Comparison of ENCODE assay signal across 9 cellular contexts in the genomic region with DNA sequence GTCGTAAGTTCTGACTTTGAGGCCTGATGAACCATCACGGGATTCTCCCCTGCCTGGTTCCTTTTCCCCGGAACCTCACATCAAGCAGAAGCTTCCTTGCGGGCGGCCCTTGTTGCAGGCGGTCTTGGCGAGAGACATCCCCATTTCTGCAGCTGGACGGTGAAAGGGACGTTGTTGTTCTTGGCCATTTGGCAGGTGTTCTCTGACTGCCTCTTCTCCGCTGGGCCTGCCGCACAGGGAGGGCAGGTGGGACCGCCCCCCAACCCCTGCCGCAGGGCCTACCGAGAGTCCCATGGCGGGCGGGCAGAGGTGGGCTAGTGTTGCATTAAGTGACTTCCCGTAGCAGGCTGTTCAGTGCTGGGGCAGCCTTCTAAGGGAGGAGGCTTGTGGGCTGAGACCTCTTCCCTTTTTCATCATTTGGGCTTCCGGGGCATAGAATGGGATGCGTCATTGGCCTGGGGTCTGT. TPM values are rescaled to one million over a fixed set of nuclear protein-coding genes. Genes with fewer than 3 reads are reported as not detected.
DNase-seq lines count a peak whose midpoint lies in the region; ATAC-seq, FAIRE-seq and TF ChIP-seq lines count a peak whose summit lies in the region.
"Had no signal": no experiment of that assay in that cellular context is flagged by ENCODE, and none has a peak within 500 bp of the region (broad histone marks: within the 10 kb centered on the region; RNA-seq: fewer than 3 reads in every experiment).

No MANE protein-coding gene starts in this region.

- in situ Hi-C loops in GM18951 (cut with MboI; ENCODE audit: low sequenced_read_pairs, unreplicated experiment) = no loop called here

- no peaks in the 10 kb centered on the region for H4K20me1 ChIP-seq in OCI-LY1 (ENCODE audit: insufficient read depth, low read length)

- intact Hi-C loops in dorsolateral prefrontal cortex (cut with DNase I) = no loop called here

- peak overlapping the region; percentile 67 for H3K27ac ChIP-seq in OCI-LY1 (ENCODE audit: low read depth, low read length, poor library complexity, severe bottlenecking)
- H3K27ac ChIP-seq in dorsolateral prefrontal cortex = peak overlapping the region in 48 of 59 donors; percentile 0 to 80 (median 60)
- H3K27ac ChIP-seq in small intestine (ENCODE audit: low read depth in 1 of 2, low read length in 1 of 2) = peak overlapping the region; percentile 6 to 85
- no peak overlapping the region for H3K27ac ChIP-seq in trophoblast cell (ENCODE audit: low read depth, low read length)

- H3K23ac ChIP-seq in trophoblast cell (ENCODE audit: low read length) = no peak overlapping the region

- no peak overlapping the region for H3K18ac ChIP-seq in trophoblast cell (ENCODE audit: low read length)

- H3K36me3 ChIP-seq in OCI-LY1 (ENCODE audit: insufficient read depth, low read length) (no peaks in the 10 kb centered on the region), small intestine (ENCODE audit: control insufficient read depth in 2 of 2, insufficient read depth in 2 of 2, low read length in 2 of 2) (no peaks in the 10 kb centered on the region), trophoblast cell (ENCODE audit: control insufficient read depth in 1 of 2, insufficient read depth in 2 of 2, low read length in 2 of 2) (no peaks in the 10 kb centered on the region)

- TF ChIP-seq POLR2A in GM18951 (IDR thresholded peaks at IDR 0.05; ENCODE audit: extremely low read depth, insufficient read depth, insufficient read length) = peak; percentile 44

- H3K14ac ChIP-seq in trophoblast cell (ENCODE audit: low read length) = no peak overlapping the region

- H2AFZ ChIP-seq in OCI-LY1 (ENCODE audit: low read length) (no peak overlapping the region), trophoblast cell (ENCODE audit: insufficient read depth, low read length, poor library complexity) (no peak overlapping the region)

- no peak for FAIRE-seq in small intestine (lab: Jason Lieb, UNC)
- FAIRE-seq: bronchial epithelial cell had no signal

- H3F3A ChIP-seq in OCI-LY1 (ENCODE audit: insufficient read depth, low read length) = no peaks in the 10 kb centered on the region

- H3K4me2 ChIP-seq in OCI-LY1 (ENCODE audit: low read length) = peak overlapping the region; percentile 40
- no peak overlapping the region for H3K4me2 ChIP-seq in trophoblast cell (ENCODE audit: low read length)

- H3K9ac ChIP-seq in OCI-LY1 (ENCODE audit: low read length) (peak overlapping the region; percentile 32; the same call in 1 of the 2 replicates), trophoblast cell (ENCODE audit: low read length) (no peak overlapping the region)

- H2BK12ac ChIP-seq in trophoblast cell (ENCODE audit: low read length) = no peak overlapping the region

- H2BK5ac ChIP-seq in trophoblast cell (ENCODE audit: low read depth, low read length, poor library complexity) = no peak overlapping the region

- no peaks in the 10 kb centered on the region for H3K79me1 ChIP-seq in trophoblast cell (ENCODE audit: low read length)

- H3K4me1 ChIP-seq in OCI-LY1 (ENCODE audit: insufficient read depth, low read length, severe bottlenecking) (peaks cover 53% of the 10 kb centered on the region), small intestine (ENCODE audit: control insufficient read depth in 2 of 2, insufficient read depth in 1 of 2, low read depth in 1 of 2, low read length in 1 of 2) (peaks cover 1 to 13% of the 10 kb centered on the region in 2 donors), trophoblast cell (ENCODE audit: control insufficient read depth in 1 of 2, insufficient read depth in 2 of 2, low read length in 2 of 2) (peaks cover 2 to 8% of the 10 kb centered on the region in 2 experiments)

- DNase-seq in dorsolateral prefrontal cortex (no peak), small intestine (no peak), trophoblast cell (no peak)

- H3K79me2 ChIP-seq in OCI-LY1 (ENCODE audit: insufficient read depth, low read length) (no peaks in the 10 kb centered on the region), trophoblast cell (ENCODE audit: control insufficient read depth, insufficient read depth, low read length, poor library complexity) (no peaks in the 10 kb centered on the region)

- H3K4me3 ChIP-seq in OCI-LY1 (ENCODE audit: low read depth, low read length, poor library complexity, severe bottlenecking) (peak overlapping the region; percentile 27), dorsolateral prefrontal cortex (peak overlapping the region in 24 of 59 donors; percentile 5 to 64 (median 48)), small intestine (ENCODE audit: low read depth in 1 of 2, low read length in 2 of 2) (no peak overlapping the region), trophoblast cell (ENCODE audit: low read depth, low read length) (no peak overlapping the region)

- H3K27me3 ChIP-seq in OCI-LY1 (ENCODE audit: insufficient read depth, low read length) (no peaks in the 10 kb centered on the region), dorsolateral prefrontal cortex (no peaks in the 10 kb centered on the region), small intestine (ENCODE audit: control insufficient read depth in 2 of 2, insufficient read depth in 2 of 2, low read length in 2 of 2) (no peaks in the 10 kb centered on the region), trophoblast cell (ENCODE audit: insufficient read depth, low read length) (no peaks in the 10 kb centered on the region)

- TF ChIP-seq CTCF in OCI-LY1 (IDR thresholded peaks at IDR 0.05; ENCODE audit: low read length) (no peak), dorsolateral prefrontal cortex (IDR thresholded peaks at IDR 0.05 in 54 of 56, conservative IDR thresholded peaks at IDR 0.05 in 2 of 56; ENCODE audit: low read depth in 1 of 56, partially characterized antibody in 56 of 56) (no peak)

- H2BK120ac ChIP-seq in trophoblast cell (ENCODE audit: insufficient read depth, low read length, poor library complexity) = no peak overlapping the region

- H3K9me2 ChIP-seq in OCI-LY1 (ENCODE audit: low read depth, low read length) = no peaks in the 10 kb centered on the region

- H3K9me3 ChIP-seq in OCI-LY1 (ENCODE audit: low read length) (no peaks in the 10 kb centered on the region), small intestine (ENCODE audit: control insufficient read depth, low read depth) (no peaks in the 10 kb centered on the region), trophoblast cell (ENCODE audit: insufficient read depth, low read depth, low read length) (peaks cover 2% of the 10 kb centered on the region)

- no peak overlapping the region for H2AK5ac ChIP-seq in trophoblast cell (ENCODE audit: low read length)

- 76 to 91% (median 84%) methylated on average over 16 to 19 of the region's 19 CpGs for WGBS in small intestine, 3 donors
- WGBS in trophoblast cell (ENCODE audit: extremely low coverage, insufficient coverage, insufficient read length) = no CpG with 5 or more reads among the region's 19 CpGs

- no peak for ATAC-seq in GM19467 (IDR thresholded peaks at IDR 0.05; ENCODE audit: unreplicated experiment)
- ATAC-seq in HG03175 (IDR thresholded peaks at IDR 0.05; ENCODE audit: unreplicated experiment) = no peak
- ATAC-seq in SK-N-SH treated with all-trans-retinoic acid at 6 μM for 48 hours = no peak

- H3K4ac ChIP-seq in trophoblast cell (ENCODE audit: low read depth, low read length) = no peak overlapping the region

- H4K8ac ChIP-seq in trophoblast cell (ENCODE audit: low read depth, low read length) = no peak overlapping the region

- no peak overlapping the region for H4K91ac ChIP-seq in trophoblast cell (ENCODE audit: low read depth, low read length)

- no peak overlapping the region for H4K12ac ChIP-seq in trophoblast cell (ENCODE audit: low read depth, low read length)

TF ChIP-seq in SK-N-SH treated with all-trans-retinoic acid at 6 μM for 48 hours, 23 proteins besides CTCF, POLR2A, EP300 and RAD21 (continues in another document):
- TF ChIP-seq ZNF565 (CRISPR knock-in tag; conservative IDR thresholded peaks at IDR 0.05; ENCODE audit: low read depth) = no peak
- TF ChIP-seq RARB (CRISPR knock-in tag; IDR thresholded peaks at IDR 0.05) = no peak
- TF ChIP-seq, protein P1, sequence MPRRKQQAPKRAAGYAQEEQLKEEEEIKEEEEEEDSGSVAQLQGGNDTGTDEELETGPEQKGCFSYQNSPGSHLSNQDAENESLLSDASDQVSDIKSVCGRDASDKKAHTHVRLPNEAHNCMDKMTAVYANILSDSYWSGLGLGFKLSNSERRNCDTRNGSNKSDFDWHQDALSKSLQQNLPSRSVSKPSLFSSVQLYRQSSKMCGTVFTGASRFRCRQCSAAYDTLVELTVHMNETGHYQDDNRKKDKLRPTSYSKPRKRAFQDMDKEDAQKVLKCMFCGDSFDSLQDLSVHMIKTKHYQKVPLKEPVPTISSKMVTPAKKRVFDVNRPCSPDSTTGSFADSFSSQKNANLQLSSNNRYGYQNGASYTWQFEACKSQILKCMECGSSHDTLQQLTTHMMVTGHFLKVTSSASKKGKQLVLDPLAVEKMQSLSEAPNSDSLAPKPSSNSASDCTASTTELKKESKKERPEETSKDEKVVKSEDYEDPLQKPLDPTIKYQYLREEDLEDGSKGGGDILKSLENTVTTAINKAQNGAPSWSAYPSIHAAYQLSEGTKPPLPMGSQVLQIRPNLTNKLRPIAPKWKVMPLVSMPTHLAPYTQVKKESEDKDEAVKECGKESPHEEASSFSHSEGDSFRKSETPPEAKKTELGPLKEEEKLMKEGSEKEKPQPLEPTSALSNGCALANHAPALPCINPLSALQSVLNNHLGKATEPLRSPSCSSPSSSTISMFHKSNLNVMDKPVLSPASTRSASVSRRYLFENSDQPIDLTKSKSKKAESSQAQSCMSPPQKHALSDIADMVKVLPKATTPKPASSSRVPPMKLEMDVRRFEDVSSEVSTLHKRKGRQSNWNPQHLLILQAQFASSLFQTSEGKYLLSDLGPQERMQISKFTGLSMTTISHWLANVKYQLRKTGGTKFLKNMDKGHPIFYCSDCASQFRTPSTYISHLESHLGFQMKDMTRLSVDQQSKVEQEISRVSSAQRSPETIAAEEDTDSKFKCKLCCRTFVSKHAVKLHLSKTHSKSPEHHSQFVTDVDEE (CRISPR knock-in tag; IDR thresholded peaks at IDR 0.05) = no peak
- no peak for TF ChIP-seq ZNF70 (CRISPR knock-in tag; IDR thresholded peaks at IDR 0.05)
- no peak for TF ChIP-seq ZNF8 (CRISPR knock-in tag; IDR thresholded peaks at IDR 0.05)
- TF ChIP-seq ESRRG (CRISPR knock-in tag; IDR thresholded peaks at IDR 0.05) = no peak
- TF ChIP-seq ARNTL (CRISPR knock-in tag; IDR thresholded peaks at IDR 0.05; ENCODE audit: borderline replicate concordance, low read depth) = no peak
- TF ChIP-seq GLIS3 (CRISPR knock-in tag; IDR thresholded peaks at IDR 0.05) = no peak
- TF ChIP-seq BACH2 (CRISPR knock-in tag; IDR thresholded peaks at IDR 0.05; ENCODE audit: borderline replicate concordance) = no peak
- no peak for TF ChIP-seq ZC3H10 (CRISPR knock-in tag; IDR thresholded peaks at IDR 0.05)
- no peak for TF ChIP-seq TOX (CRISPR knock-in tag; IDR thresholded peaks at IDR 0.05; ENCODE audit: borderline replicate concordance)

RNA-seq across cellular contexts. Expression of gene GRAMD4, which starts 26.9 kb away (rescaled TPM):
- 10 to 100 TPM; 33.2 to 89.6 (median 61.9) TPM for total RNA-seq in dorsolateral prefrontal cortex
- 10 to 100 TPM; 30.5 to 64.9 (median 43.2) TPM for polyA plus RNA-seq in small intestine
- 10.6 and 11.0 TPM in 2 replicates for polyA plus RNA-seq in trophoblast cell (2013)

RNA-seq across cellular contexts. Expression of gene CELSR1, which starts 55.8 kb away (rescaled TPM):
- total RNA-seq in dorsolateral prefrontal cortex = under 1 TPM in 111 of 120 experiments, not detected in 9; 0.03 to 0.93 (median 0.23) TPM
- polyA plus RNA-seq in small intestine = 1 to 10 TPM in 1 of 3 donors, under 1 TPM in 1, not detected in 1; 0.27 to 1.9 TPM
- 28.5 and 29.5 TPM in 2 replicates for polyA plus RNA-seq in trophoblast cell (2013)
